Comparison of ENCODE assay signal across 1 cellular context in genomic region chr3:114299421-114299820, GRCh38.
TF ChIP-seq lines count a peak whose summit lies in the region.

No MANE protein-coding gene starts in this region.

TF ChIP-seq in GM23338, 12 proteins besides CTCF, POLR2A, EP300 and RAD21:
- TF ChIP-seq, protein P1, sequence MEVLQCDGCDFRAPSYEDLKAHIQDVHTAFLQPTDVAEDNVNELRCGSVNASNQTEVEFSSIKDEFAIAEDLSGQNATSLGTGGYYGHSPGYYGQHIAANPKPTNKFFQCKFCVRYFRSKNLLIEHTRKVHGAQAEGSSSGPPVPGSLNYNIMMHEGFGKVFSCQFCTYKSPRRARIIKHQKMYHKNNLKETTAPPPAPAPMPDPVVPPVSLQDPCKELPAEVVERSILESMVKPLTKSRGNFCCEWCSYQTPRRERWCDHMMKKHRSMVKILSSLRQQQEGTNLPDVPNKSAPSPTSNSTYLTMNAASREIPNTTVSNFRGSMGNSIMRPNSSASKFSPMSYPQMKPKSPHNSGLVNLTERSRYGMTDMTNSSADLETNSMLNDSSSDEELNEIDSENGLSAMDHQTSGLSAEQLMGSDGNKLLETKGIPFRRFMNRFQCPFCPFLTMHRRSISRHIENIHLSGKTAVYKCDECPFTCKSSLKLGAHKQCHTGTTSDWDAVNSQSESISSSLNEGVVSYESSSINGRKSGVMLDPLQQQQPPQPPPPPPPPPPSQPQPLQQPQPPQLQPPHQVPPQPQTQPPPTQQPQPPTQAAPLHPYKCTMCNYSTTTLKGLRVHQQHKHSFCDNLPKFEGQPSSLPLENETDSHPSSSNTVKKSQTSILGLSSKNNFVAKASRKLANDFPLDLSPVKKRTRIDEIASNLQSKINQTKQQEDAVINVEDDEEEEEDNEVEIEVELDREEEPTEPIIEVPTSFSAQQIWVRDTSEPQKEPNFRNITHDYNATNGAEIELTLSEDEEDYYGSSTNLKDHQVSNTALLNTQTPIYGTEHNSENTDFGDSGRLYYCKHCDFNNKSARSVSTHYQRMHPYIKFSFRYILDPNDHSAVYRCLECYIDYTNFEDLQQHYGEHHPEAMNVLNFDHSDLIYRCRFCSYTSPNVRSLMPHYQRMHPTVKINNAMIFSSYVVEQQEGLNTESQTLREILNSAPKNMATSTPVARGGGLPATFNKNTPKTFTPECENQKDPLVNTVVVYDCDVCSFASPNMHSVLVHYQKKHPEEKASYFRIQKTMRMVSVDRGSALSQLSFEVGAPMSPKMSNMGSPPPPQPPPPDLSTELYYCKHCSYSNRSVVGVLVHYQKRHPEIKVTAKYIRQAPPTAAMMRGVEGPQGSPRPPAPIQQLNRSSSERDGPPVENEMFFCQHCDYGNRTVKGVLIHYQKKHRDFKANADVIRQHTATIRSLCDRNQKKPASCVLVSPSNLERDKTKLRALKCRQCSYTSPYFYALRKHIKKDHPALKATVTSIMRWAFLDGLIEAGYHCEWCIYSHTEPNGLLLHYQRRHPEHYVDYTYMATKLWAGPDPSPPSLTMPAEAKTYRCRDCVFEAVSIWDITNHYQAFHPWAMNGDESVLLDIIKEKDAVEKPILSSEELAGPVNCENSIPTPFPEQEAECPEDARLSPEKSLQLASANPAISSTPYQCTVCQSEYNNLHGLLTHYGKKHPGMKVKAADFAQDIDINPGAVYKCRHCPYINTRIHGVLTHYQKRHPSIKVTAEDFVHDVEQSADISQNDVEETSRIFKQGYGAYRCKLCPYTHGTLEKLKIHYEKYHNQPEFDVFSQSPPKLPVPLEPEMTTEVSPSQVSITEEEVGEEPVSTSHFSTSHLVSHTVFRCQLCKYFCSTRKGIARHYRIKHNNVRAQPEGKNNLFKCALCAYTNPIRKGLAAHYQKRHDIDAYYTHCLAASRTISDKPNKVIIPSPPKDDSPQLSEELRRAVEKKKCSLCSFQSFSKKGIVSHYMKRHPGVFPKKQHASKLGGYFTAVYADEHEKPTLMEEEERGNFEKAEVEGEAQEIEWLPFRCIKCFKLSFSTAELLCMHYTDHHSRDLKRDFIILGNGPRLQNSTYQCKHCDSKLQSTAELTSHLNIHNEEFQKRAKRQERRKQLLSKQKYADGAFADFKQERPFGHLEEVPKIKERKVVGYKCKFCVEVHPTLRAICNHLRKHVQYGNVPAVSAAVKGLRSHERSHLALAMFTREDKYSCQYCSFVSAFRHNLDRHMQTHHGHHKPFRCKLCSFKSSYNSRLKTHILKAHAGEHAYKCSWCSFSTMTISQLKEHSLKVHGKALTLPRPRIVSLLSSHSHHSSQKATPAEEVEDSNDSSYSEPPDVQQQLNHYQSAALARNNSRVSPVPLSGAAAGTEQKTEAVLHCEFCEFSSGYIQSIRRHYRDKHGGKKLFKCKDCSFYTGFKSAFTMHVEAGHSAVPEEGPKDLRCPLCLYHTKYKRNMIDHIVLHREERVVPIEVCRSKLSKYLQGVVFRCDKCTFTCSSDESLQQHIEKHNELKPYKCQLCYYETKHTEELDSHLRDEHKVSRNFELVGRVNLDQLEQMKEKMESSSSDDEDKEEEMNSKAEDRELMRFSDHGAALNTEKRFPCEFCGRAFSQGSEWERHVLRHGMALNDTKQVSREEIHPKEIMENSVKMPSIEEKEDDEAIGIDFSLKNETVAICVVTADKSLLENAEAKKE (CRISPR knock-in tag; IDR thresholded peaks at IDR 0.05), result no peak
- no peak for TF ChIP-seq NANOG (IDR thresholded peaks at IDR 0.05; ENCODE audit: borderline replicate concordance)
- TF ChIP-seq ZNF331 (CRISPR knock-in tag; IDR thresholded peaks at IDR 0.05; ENCODE audit: low read depth), result no peak
- no peak for TF ChIP-seq EZH2phosphoT487 (IDR thresholded peaks at IDR 0.05; ENCODE audit: unreplicated experiment)
- TF ChIP-seq ZNF114 (CRISPR knock-in tag; IDR thresholded peaks at IDR 0.05), result no peak
- TF ChIP-seq STAT1 (IDR thresholded peaks at IDR 0.05; ENCODE audit: unreplicated experiment), result no peak
- TF ChIP-seq JUNB (IDR thresholded peaks at IDR 0.05; ENCODE audit: unreplicated experiment), result no peak
